Comparison of ENCODE assay signal across 1 cellular context in genomic region chr16:50066482-50067289, GRCh38.
TF ChIP-seq lines count a peak whose summit lies in the region.

No MANE protein-coding gene starts in this region.

TF ChIP-seq in HepG2, 621 proteins besides CTCF, POLR2A, EP300 and RAD21 (continues in another document):
- 0 out of 2 replicates have a peak, but pooled peaks have one; percentile 9 for TF ChIP-seq ZNF263 (CRISPR knock-in tag; IDR thresholded peaks at IDR 0.05)
- TF ChIP-seq PAWR (CRISPR knock-in tag; IDR thresholded peaks at IDR 0.05; ENCODE audit: borderline replicate concordance): no peak; the same call in 1 of the 2 replicates
- TF ChIP-seq U2AF1 (optimal IDR thresholded peaks at IDR 0.05; ENCODE audit: low read depth, low read length): peak; percentile 2
- 0 out of 2 replicates have a peak, but pooled peaks have one; percentile 27 for TF ChIP-seq ZKSCAN5 (CRISPR knock-in tag; IDR thresholded peaks at IDR 0.05)
- TF ChIP-seq CBX1 (IDR thresholded peaks at IDR 0.05; ENCODE audit: low read depth): no peak
- TF ChIP-seq MYPOP (CRISPR knock-in tag; IDR thresholded peaks at IDR 0.05): no peak
- no peak for TF ChIP-seq ZNF841 (CRISPR knock-in tag; IDR thresholded peaks at IDR 0.05; ENCODE audit: borderline replicate concordance)
- TF ChIP-seq SP2 (CRISPR knock-in tag; IDR thresholded peaks at IDR 0.05): no peak; the same call in 1 of the 2 replicates
- no peak for TF ChIP-seq TCF12 (IDR thresholded peaks at IDR 0.05)
- TF ChIP-seq TCF12 (CRISPR knock-in tag; IDR thresholded peaks at IDR 0.05): no peak
- no peak for TF ChIP-seq SSRP1 (CRISPR knock-in tag; IDR thresholded peaks at IDR 0.05)
- TF ChIP-seq PRDM15 (CRISPR knock-in tag; IDR thresholded peaks at IDR 0.05): no peak
- TF ChIP-seq ZNF619 (CRISPR knock-in tag; IDR thresholded peaks at IDR 0.05): no peak
- TF ChIP-seq ZSCAN12 (CRISPR knock-in tag; IDR thresholded peaks at IDR 0.05): 0 out of 2 replicates have a peak, but pooled peaks have one; percentile 44
- TF ChIP-seq ATF7-NPFF (CRISPR knock-in tag; IDR thresholded peaks at IDR 0.05; ENCODE audit: low read depth): no peak
- TF ChIP-seq MTF2 (CRISPR knock-in tag; IDR thresholded peaks at IDR 0.05; ENCODE audit: borderline replicate concordance): no peak
- TF ChIP-seq HDAC6 (IDR thresholded peaks at IDR 0.05; ENCODE audit: low read depth, low read length): no peak
- no peak for TF ChIP-seq ARHGAP35 (CRISPR knock-in tag; IDR thresholded peaks at IDR 0.05; ENCODE audit: borderline replicate concordance)
- peak; percentile 28 for TF ChIP-seq MEF2D (CRISPR knock-in tag; IDR thresholded peaks at IDR 0.05)
- no peak; the same call in 1 of the 2 replicates for TF ChIP-seq ZNF343 (CRISPR knock-in tag; IDR thresholded peaks at IDR 0.05)
- TF ChIP-seq ISL2 (CRISPR knock-in tag; IDR thresholded peaks at IDR 0.05): no peak
- TF ChIP-seq NCOA1 (CRISPR knock-in tag; IDR thresholded peaks at IDR 0.05): no peak
- no peak for TF ChIP-seq RNF2 (conservative IDR thresholded peaks at IDR 0.05; ENCODE audit: low read depth)
- no peak; a peak in 1 of 4 replicates for TF ChIP-seq HMGXB4 (CRISPR knock-in tag; IDR thresholded peaks at IDR 0.05; ENCODE audit: borderline replicate concordance in 1 of 2, low read depth in 1 of 2)
- no peak for TF ChIP-seq PAX8 (CRISPR knock-in tag; IDR thresholded peaks at IDR 0.05; ENCODE audit: borderline replicate concordance)
- no peak for TF ChIP-seq TRIM24 (CRISPR knock-in tag; IDR thresholded peaks at IDR 0.05)
- TF ChIP-seq ZNF746 (CRISPR knock-in tag; IDR thresholded peaks at IDR 0.05): no peak
- TF ChIP-seq KLF12 (CRISPR knock-in tag; IDR thresholded peaks at IDR 0.05; ENCODE audit: borderline replicate concordance): 0 out of 2 replicates have a peak, but pooled peaks have one; percentile 60
- no peak for TF ChIP-seq CCAR2 (optimal IDR thresholded peaks at IDR 0.05; ENCODE audit: low read depth, low read length)
- no peak for TF ChIP-seq ATF2 (CRISPR knock-in tag; IDR thresholded peaks at IDR 0.05)
- peak; percentile 44 for TF ChIP-seq HNRNPLL (IDR thresholded peaks at IDR 0.05; ENCODE audit: low read depth, low read length, poor library complexity, severe bottlenecking)
- no peak for TF ChIP-seq ZNF678 (CRISPR knock-in tag; IDR thresholded peaks at IDR 0.05)
- TF ChIP-seq SMC3 (IDR thresholded peaks at IDR 0.05; ENCODE audit: low read length): no peak
- TF ChIP-seq MXI1 (IDR thresholded peaks at IDR 0.05; ENCODE audit: borderline replicate concordance, low read depth, low read length): no peak
- TF ChIP-seq ZNF34 (CRISPR knock-in tag; IDR thresholded peaks at IDR 0.05; ENCODE audit: borderline replicate concordance): no peak
- TF ChIP-seq SMYD3 (CRISPR knock-in tag; IDR thresholded peaks at IDR 0.05): no peak; the same call in 1 of the 2 replicates
- TF ChIP-seq ZBTB20 (CRISPR knock-in tag; IDR thresholded peaks at IDR 0.05; ENCODE audit: borderline replicate concordance, low read depth): no peak
- peak; percentile 90; the same call in 1 of the 2 replicates for TF ChIP-seq ZFP82 (CRISPR knock-in tag; IDR thresholded peaks at IDR 0.05; ENCODE audit: borderline replicate concordance)
- no peak for TF ChIP-seq ZNF224 (CRISPR knock-in tag; IDR thresholded peaks at IDR 0.05)
- TF ChIP-seq DPF2 (CRISPR knock-in tag; IDR thresholded peaks at IDR 0.05; ENCODE audit: borderline replicate concordance, low read depth): no peak
- TF ChIP-seq TFAP4 (IDR thresholded peaks at IDR 0.05; ENCODE audit: borderline replicate concordance, low read depth): no peak
- no peak for TF ChIP-seq SNRNP70 (IDR thresholded peaks at IDR 0.05; ENCODE audit: low read depth, low read length)
- TF ChIP-seq ZNF296 (CRISPR knock-in tag; conservative IDR thresholded peaks at IDR 0.05): no peak
- peak; percentile 90 for TF ChIP-seq ZNF800 (CRISPR knock-in tag; IDR thresholded peaks at IDR 0.05)
- TF ChIP-seq BRF2 (CRISPR knock-in tag; IDR thresholded peaks at IDR 0.05): 0 out of 2 replicates have a peak, but pooled peaks have one; percentile 33
- TF ChIP-seq TBX2 (CRISPR knock-in tag; IDR thresholded peaks at IDR 0.05; ENCODE audit: borderline replicate concordance): peak; percentile 9; the same call in 1 of the 2 replicates
- no peak for TF ChIP-seq ATF7 (IDR thresholded peaks at IDR 0.05)
- TF ChIP-seq ATF7 (CRISPR knock-in tag; IDR thresholded peaks at IDR 0.05): no peak
- TF ChIP-seq DBP (CRISPR knock-in tag; IDR thresholded peaks at IDR 0.05; ENCODE audit: not compliant biosample characterization): no peak
- TF ChIP-seq NFE2 (CRISPR knock-in tag; IDR thresholded peaks at IDR 0.05): no peak
- no peak for TF ChIP-seq ZNF33A (CRISPR knock-in tag; IDR thresholded peaks at IDR 0.05; ENCODE audit: borderline replicate concordance)
- TF ChIP-seq SRSF1 (optimal IDR thresholded peaks at IDR 0.05; ENCODE audit: low read depth, low read length): no peak
- no peak for TF ChIP-seq GPBP1L1 (CRISPR knock-in tag; IDR thresholded peaks at IDR 0.05)
- no peak for TF ChIP-seq GATAD2A (CRISPR knock-in tag; IDR thresholded peaks at IDR 0.05)
- TF ChIP-seq RARA (CRISPR knock-in tag; IDR thresholded peaks at IDR 0.05): no peak
- no peak for TF ChIP-seq SUZ12 (IDR thresholded peaks at IDR 0.05; ENCODE audit: low read depth, low read length)
- no peak; the same call in 1 of the 2 replicates for TF ChIP-seq HOXA5 (CRISPR knock-in tag; IDR thresholded peaks at IDR 0.05)
- no peak for TF ChIP-seq ZSCAN30 (CRISPR knock-in tag; IDR thresholded peaks at IDR 0.05)
